ENCODE assay signal across 1 cellular context in the genomic region with DNA sequence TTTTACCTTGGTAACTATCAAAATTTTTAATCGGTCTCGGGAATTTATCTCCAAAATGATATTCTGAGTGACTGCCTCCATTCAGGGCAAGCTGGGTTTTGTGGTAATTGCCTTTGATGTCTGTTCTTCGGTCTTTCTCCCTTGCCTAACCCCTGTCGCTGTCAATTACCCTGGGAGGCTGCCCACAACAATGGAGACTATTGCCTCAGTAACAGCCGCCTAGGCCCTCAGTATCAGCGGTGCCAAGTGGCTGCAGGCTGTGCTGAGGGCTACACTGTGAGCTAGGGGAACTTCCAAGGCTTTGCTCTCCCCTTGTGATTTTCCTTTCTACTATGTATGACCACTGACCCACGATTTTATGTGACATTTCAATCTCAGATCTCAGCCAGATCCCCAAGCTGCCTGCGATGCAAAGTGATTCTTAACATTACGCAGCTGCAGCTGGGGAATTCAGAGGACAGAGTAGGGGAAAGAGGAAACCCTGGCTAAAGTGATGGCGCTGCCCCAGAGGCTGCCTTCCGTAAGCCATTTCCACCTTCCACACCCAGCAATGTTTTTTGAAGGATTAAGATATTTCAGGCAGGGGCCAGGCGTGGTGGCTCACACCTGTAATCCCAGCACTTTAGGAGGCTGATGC.
TF ChIP-seq lines count a peak whose summit lies in the region.

No MANE protein-coding gene starts in this region.

TF ChIP-seq in SK-N-SH treated with all-trans-retinoic acid at 6 μM for 48 hours, 23 proteins besides CTCF, POLR2A, EP300 and RAD21 (continued from another document):
- TF ChIP-seq, protein P1, sequence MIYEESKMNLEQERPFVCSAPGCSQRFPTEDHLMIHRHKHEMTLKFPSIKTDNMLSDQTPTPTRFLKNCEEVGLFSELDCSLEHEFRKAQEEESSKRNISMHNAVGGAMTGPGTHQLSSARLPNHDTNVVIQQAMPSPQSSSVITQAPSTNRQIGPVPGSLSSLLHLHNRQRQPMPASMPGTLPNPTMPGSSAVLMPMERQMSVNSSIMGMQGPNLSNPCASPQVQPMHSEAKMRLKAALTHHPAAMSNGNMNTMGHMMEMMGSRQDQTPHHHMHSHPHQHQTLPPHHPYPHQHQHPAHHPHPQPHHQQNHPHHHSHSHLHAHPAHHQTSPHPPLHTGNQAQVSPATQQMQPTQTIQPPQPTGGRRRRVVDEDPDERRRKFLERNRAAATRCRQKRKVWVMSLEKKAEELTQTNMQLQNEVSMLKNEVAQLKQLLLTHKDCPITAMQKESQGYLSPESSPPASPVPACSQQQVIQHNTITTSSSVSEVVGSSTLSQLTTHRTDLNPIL (CRISPR knock-in tag; IDR thresholded peaks at IDR 0.05; ENCODE audit: low read depth) = no peak
- TF ChIP-seq ESRRG (CRISPR knock-in tag; IDR thresholded peaks at IDR 0.05) (no peak), TCF4 (CRISPR knock-in tag; IDR thresholded peaks at IDR 0.05; ENCODE audit: borderline replicate concordance) (no peak), ZNF8 (CRISPR knock-in tag; IDR thresholded peaks at IDR 0.05) (no peak), ZNF565 (CRISPR knock-in tag; conservative IDR thresholded peaks at IDR 0.05; ENCODE audit: low read depth) (no peak), TOX (CRISPR knock-in tag; IDR thresholded peaks at IDR 0.05; ENCODE audit: borderline replicate concordance) (no peak), PPARA (CRISPR knock-in tag; IDR thresholded peaks at IDR 0.05; ENCODE audit: borderline replicate concordance) (no peak), BACH2 (CRISPR knock-in tag; IDR thresholded peaks at IDR 0.05; ENCODE audit: borderline replicate concordance) (no peak), ZFP30 (CRISPR knock-in tag; IDR thresholded peaks at IDR 0.05) (no peak)
- TF ChIP-seq, protein P2, sequence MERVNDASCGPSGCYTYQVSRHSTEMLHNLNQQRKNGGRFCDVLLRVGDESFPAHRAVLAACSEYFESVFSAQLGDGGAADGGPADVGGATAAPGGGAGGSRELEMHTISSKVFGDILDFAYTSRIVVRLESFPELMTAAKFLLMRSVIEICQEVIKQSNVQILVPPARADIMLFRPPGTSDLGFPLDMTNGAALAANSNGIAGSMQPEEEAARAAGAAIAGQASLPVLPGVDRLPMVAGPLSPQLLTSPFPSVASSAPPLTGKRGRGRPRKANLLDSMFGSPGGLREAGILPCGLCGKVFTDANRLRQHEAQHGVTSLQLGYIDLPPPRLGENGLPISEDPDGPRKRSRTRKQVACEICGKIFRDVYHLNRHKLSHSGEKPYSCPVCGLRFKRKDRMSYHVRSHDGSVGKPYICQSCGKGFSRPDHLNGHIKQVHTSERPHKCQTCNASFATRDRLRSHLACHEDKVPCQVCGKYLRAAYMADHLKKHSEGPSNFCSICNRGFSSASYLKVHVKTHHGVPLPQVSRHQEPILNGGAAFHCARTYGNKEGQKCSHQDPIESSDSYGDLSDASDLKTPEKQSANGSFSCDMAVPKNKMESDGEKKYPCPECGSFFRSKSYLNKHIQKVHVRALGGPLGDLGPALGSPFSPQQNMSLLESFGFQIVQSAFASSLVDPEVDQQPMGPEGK (CRISPR knock-in tag; IDR thresholded peaks at IDR 0.05; ENCODE audit: borderline replicate concordance) = no peak
